In the genomic region with DNA sequence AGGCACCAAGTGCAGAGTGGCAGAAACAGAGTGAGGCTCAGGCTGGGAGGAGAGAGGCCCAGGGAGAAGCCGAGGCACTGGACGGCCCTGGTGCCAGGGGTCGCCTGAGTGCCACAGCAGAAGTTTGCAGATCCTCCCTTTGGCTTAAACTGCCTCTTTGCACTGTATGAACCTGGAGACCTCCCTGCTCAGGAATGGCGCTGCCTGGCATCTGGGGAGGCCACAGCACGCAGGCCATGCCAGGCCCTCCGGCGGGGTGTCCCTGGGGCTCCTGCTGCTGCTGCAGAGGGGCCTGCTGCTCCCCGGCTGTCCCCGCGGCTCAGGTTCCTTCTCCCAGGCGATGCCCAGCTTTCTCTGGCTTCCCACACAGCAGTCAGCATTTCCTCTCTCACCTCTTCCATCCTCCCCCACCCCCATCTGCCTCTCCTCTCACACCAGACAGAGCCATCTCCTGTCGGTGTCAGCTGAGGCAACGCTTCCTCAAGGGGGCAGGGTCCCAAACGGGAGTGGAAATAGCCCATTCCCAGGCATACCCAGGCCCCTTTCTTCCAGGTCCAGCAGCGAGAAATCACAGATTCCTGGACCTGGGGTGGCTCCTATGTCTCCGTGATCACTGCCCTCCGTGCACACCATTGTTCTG, we compare ENCODE assay signal across 3 cellular contexts.
TF ChIP-seq lines count a peak whose summit lies in the region.

No MANE protein-coding gene starts in this region.

TF ChIP-seq in SK-N-SH, 30 proteins besides CTCF, POLR2A, EP300 and RAD21 (continued from another document):
- no peak for TF ChIP-seq FOSL2 (IDR thresholded peaks at IDR 0.05; ENCODE audit: borderline replicate concordance, low read depth)
- TF ChIP-seq, protein P1, sequence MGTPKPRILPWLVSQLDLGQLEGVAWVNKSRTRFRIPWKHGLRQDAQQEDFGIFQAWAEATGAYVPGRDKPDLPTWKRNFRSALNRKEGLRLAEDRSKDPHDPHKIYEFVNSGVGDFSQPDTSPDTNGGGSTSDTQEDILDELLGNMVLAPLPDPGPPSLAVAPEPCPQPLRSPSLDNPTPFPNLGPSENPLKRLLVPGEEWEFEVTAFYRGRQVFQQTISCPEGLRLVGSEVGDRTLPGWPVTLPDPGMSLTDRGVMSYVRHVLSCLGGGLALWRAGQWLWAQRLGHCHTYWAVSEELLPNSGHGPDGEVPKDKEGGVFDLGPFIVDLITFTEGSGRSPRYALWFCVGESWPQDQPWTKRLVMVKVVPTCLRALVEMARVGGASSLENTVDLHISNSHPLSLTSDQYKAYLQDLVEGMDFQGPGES (IDR thresholded peaks at IDR 0.05; ENCODE audit: low read depth, low read length): no peak
- no peak for TF ChIP-seq TCF12 (IDR thresholded peaks at IDR 0.05)
- TF ChIP-seq JUND (IDR thresholded peaks at IDR 0.05): no peak
- no peak for TF ChIP-seq NRF1 (IDR thresholded peaks at IDR 0.05; ENCODE audit: low read depth, low read length)
- TF ChIP-seq, protein P2, sequence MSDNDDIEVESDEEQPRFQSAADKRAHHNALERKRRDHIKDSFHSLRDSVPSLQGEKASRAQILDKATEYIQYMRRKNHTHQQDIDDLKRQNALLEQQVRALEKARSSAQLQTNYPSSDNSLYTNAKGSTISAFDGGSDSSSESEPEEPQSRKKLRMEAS (IDR thresholded peaks at IDR 0.05; ENCODE audit: low read depth): no peak
- TF ChIP-seq, protein P3, sequence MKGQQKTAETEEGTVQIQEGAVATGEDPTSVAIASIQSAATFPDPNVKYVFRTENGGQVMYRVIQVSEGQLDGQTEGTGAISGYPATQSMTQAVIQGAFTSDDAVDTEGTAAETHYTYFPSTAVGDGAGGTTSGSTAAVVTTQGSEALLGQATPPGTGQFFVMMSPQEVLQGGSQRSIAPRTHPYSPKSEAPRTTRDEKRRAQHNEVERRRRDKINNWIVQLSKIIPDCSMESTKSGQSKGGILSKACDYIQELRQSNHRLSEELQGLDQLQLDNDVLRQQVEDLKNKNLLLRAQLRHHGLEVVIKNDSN (IDR thresholded peaks at IDR 0.05; ENCODE audit: borderline replicate concordance, low read depth): no peak
- TF ChIP-seq, protein P4, sequence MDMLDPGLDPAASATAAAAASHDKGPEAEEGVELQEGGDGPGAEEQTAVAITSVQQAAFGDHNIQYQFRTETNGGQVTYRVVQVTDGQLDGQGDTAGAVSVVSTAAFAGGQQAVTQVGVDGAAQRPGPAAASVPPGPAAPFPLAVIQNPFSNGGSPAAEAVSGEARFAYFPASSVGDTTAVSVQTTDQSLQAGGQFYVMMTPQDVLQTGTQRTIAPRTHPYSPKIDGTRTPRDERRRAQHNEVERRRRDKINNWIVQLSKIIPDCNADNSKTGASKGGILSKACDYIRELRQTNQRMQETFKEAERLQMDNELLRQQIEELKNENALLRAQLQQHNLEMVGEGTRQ (IDR thresholded peaks at IDR 0.05; ENCODE audit: borderline replicate concordance, low read depth, low read length): no peak
- TF ChIP-seq MEF2A (IDR thresholded peaks at IDR 0.05; ENCODE audit: borderline replicate concordance, low read depth): no peak
TF ChIP-seq in SK-N-SH: peak in this region for 0.

TF ChIP-seq in SK-N-SH treated with all-trans-retinoic acid at 6 μM for 48 hours, 23 proteins besides CTCF, POLR2A, EP300 and RAD21 (continued from another document and continues in another):
- TF ChIP-seq ISL1 (CRISPR knock-in tag; IDR thresholded peaks at IDR 0.05): no peak
- TF ChIP-seq OSR1 (CRISPR knock-in tag; IDR thresholded peaks at IDR 0.05): no peak
- TF ChIP-seq BACH2 (CRISPR knock-in tag; IDR thresholded peaks at IDR 0.05; ENCODE audit: borderline replicate concordance): no peak
- TF ChIP-seq GLIS3 (CRISPR knock-in tag; IDR thresholded peaks at IDR 0.05): no peak
- TF ChIP-seq, protein P5, sequence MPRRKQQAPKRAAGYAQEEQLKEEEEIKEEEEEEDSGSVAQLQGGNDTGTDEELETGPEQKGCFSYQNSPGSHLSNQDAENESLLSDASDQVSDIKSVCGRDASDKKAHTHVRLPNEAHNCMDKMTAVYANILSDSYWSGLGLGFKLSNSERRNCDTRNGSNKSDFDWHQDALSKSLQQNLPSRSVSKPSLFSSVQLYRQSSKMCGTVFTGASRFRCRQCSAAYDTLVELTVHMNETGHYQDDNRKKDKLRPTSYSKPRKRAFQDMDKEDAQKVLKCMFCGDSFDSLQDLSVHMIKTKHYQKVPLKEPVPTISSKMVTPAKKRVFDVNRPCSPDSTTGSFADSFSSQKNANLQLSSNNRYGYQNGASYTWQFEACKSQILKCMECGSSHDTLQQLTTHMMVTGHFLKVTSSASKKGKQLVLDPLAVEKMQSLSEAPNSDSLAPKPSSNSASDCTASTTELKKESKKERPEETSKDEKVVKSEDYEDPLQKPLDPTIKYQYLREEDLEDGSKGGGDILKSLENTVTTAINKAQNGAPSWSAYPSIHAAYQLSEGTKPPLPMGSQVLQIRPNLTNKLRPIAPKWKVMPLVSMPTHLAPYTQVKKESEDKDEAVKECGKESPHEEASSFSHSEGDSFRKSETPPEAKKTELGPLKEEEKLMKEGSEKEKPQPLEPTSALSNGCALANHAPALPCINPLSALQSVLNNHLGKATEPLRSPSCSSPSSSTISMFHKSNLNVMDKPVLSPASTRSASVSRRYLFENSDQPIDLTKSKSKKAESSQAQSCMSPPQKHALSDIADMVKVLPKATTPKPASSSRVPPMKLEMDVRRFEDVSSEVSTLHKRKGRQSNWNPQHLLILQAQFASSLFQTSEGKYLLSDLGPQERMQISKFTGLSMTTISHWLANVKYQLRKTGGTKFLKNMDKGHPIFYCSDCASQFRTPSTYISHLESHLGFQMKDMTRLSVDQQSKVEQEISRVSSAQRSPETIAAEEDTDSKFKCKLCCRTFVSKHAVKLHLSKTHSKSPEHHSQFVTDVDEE (CRISPR knock-in tag; IDR thresholded peaks at IDR 0.05): no peak
- no peak for TF ChIP-seq ZFP30 (CRISPR knock-in tag; IDR thresholded peaks at IDR 0.05)
- TF ChIP-seq PPARA (CRISPR knock-in tag; IDR thresholded peaks at IDR 0.05; ENCODE audit: borderline replicate concordance): no peak
- TF ChIP-seq ZNF8 (CRISPR knock-in tag; IDR thresholded peaks at IDR 0.05): no peak
- TF ChIP-seq, protein P6, sequence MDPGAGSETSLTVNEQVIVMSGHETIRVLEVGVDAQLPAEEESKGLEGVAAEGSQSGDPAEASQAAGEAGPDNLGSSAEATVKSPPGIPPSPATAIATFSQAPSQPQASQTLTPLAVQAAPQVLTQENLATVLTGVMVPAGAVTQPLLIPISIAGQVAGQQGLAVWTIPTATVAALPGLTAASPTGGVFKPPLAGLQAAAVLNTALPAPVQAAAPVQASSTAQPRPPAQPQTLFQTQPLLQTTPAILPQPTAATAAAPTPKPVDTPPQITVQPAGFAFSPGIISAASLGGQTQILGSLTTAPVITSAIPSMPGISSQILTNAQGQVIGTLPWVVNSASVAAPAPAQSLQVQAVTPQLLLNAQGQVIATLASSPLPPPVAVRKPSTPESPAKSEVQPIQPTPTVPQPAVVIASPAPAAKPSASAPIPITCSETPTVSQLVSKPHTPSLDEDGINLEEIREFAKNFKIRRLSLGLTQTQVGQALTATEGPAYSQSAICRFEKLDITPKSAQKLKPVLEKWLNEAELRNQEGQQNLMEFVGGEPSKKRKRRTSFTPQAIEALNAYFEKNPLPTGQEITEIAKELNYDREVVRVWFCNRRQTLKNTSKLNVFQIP (CRISPR knock-in tag; IDR thresholded peaks at IDR 0.05; ENCODE audit: borderline replicate concordance, low read depth): no peak
- no peak for TF ChIP-seq CSDC2 (CRISPR knock-in tag; IDR thresholded peaks at IDR 0.05)
- no peak for TF ChIP-seq ARNTL (CRISPR knock-in tag; IDR thresholded peaks at IDR 0.05; ENCODE audit: borderline replicate concordance, low read depth)
- TF ChIP-seq, protein P7, sequence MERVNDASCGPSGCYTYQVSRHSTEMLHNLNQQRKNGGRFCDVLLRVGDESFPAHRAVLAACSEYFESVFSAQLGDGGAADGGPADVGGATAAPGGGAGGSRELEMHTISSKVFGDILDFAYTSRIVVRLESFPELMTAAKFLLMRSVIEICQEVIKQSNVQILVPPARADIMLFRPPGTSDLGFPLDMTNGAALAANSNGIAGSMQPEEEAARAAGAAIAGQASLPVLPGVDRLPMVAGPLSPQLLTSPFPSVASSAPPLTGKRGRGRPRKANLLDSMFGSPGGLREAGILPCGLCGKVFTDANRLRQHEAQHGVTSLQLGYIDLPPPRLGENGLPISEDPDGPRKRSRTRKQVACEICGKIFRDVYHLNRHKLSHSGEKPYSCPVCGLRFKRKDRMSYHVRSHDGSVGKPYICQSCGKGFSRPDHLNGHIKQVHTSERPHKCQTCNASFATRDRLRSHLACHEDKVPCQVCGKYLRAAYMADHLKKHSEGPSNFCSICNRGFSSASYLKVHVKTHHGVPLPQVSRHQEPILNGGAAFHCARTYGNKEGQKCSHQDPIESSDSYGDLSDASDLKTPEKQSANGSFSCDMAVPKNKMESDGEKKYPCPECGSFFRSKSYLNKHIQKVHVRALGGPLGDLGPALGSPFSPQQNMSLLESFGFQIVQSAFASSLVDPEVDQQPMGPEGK (CRISPR knock-in tag; IDR thresholded peaks at IDR 0.05; ENCODE audit: borderline replicate concordance): no peak

TF ChIP-seq in WTC11, 78 proteins besides CTCF, POLR2A, EP300 and RAD21 (continued from another document and continues in another):
- no peak for TF ChIP-seq PRRX2 (CRISPR knock-in tag; IDR thresholded peaks at IDR 0.05)
- TF ChIP-seq FOXP1 (CRISPR knock-in tag; IDR thresholded peaks at IDR 0.05; ENCODE audit: borderline replicate concordance): no peak
- TF ChIP-seq, protein P8, sequence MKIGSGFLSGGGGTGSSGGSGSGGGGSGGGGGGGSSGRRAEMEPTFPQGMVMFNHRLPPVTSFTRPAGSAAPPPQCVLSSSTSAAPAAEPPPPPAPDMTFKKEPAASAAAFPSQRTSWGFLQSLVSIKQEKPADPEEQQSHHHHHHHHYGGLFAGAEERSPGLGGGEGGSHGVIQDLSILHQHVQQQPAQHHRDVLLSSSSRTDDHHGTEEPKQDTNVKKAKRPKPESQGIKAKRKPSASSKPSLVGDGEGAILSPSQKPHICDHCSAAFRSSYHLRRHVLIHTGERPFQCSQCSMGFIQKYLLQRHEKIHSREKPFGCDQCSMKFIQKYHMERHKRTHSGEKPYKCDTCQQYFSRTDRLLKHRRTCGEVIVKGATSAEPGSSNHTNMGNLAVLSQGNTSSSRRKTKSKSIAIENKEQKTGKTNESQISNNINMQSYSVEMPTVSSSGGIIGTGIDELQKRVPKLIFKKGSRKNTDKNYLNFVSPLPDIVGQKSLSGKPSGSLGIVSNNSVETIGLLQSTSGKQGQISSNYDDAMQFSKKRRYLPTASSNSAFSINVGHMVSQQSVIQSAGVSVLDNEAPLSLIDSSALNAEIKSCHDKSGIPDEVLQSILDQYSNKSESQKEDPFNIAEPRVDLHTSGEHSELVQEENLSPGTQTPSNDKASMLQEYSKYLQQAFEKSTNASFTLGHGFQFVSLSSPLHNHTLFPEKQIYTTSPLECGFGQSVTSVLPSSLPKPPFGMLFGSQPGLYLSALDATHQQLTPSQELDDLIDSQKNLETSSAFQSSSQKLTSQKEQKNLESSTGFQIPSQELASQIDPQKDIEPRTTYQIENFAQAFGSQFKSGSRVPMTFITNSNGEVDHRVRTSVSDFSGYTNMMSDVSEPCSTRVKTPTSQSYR (CRISPR knock-in tag; IDR thresholded peaks at IDR 0.05): peak; percentile 88
- TF ChIP-seq TP53 (CRISPR knock-in tag; IDR thresholded peaks at IDR 0.05): peak; percentile 48; the same call in 1 of the 2 replicates
- no peak for TF ChIP-seq GRHL2 (CRISPR knock-in tag; IDR thresholded peaks at IDR 0.05; ENCODE audit: insufficient replicate concordance, severe bottlenecking)
- TF ChIP-seq JAZF1 (CRISPR knock-in tag; IDR thresholded peaks at IDR 0.05): no peak
- no peak for TF ChIP-seq NFATC4 (CRISPR knock-in tag; IDR thresholded peaks at IDR 0.05)
- no peak for TF ChIP-seq OVOL2 (CRISPR knock-in tag; IDR thresholded peaks at IDR 0.05; ENCODE audit: borderline replicate concordance)
- TF ChIP-seq, protein P9, sequence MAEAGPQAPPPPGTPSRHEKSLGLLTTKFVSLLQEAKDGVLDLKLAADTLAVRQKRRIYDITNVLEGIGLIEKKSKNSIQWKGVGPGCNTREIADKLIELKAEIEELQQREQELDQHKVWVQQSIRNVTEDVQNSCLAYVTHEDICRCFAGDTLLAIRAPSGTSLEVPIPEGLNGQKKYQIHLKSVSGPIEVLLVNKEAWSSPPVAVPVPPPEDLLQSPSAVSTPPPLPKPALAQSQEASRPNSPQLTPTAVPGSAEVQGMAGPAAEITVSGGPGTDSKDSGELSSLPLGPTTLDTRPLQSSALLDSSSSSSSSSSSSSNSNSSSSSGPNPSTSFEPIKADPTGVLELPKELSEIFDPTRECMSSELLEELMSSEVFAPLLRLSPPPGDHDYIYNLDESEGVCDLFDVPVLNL (CRISPR knock-in tag; IDR thresholded peaks at IDR 0.05; ENCODE audit: borderline replicate concordance, low read depth): no peak
- TF ChIP-seq, protein P10, sequence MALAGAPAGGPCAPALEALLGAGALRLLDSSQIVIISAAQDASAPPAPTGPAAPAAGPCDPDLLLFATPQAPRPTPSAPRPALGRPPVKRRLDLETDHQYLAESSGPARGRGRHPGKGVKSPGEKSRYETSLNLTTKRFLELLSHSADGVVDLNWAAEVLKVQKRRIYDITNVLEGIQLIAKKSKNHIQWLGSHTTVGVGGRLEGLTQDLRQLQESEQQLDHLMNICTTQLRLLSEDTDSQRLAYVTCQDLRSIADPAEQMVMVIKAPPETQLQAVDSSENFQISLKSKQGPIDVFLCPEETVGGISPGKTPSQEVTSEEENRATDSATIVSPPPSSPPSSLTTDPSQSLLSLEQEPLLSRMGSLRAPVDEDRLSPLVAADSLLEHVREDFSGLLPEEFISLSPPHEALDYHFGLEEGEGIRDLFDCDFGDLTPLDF (CRISPR knock-in tag; IDR thresholded peaks at IDR 0.05): no peak
- TF ChIP-seq TCF7 (CRISPR knock-in tag; IDR thresholded peaks at IDR 0.05; ENCODE audit: low read depth): no peak
- peak; percentile 73; the same call in 1 of the 2 replicates for TF ChIP-seq ZBTB21 (CRISPR knock-in tag; IDR thresholded peaks at IDR 0.05; ENCODE audit: borderline replicate concordance)
- 0 out of 2 replicates have a peak, but pooled peaks have one; percentile 58 for TF ChIP-seq EMX1 (CRISPR knock-in tag; IDR thresholded peaks at IDR 0.05)
- no peak for TF ChIP-seq MXD4 (CRISPR knock-in tag; IDR thresholded peaks at IDR 0.05; ENCODE audit: borderline replicate concordance)
- 0 out of 2 replicates have a peak, but pooled peaks have one; percentile 26 for TF ChIP-seq FOXK1 (CRISPR knock-in tag; IDR thresholded peaks at IDR 0.05)
- no peak; the same call in 1 of the 2 replicates for TF ChIP-seq ZNF138 (CRISPR knock-in tag; conservative IDR thresholded peaks at IDR 0.05)
- TF ChIP-seq ATF1 (CRISPR knock-in tag; IDR thresholded peaks at IDR 0.05): no peak
- TF ChIP-seq, protein P11, sequence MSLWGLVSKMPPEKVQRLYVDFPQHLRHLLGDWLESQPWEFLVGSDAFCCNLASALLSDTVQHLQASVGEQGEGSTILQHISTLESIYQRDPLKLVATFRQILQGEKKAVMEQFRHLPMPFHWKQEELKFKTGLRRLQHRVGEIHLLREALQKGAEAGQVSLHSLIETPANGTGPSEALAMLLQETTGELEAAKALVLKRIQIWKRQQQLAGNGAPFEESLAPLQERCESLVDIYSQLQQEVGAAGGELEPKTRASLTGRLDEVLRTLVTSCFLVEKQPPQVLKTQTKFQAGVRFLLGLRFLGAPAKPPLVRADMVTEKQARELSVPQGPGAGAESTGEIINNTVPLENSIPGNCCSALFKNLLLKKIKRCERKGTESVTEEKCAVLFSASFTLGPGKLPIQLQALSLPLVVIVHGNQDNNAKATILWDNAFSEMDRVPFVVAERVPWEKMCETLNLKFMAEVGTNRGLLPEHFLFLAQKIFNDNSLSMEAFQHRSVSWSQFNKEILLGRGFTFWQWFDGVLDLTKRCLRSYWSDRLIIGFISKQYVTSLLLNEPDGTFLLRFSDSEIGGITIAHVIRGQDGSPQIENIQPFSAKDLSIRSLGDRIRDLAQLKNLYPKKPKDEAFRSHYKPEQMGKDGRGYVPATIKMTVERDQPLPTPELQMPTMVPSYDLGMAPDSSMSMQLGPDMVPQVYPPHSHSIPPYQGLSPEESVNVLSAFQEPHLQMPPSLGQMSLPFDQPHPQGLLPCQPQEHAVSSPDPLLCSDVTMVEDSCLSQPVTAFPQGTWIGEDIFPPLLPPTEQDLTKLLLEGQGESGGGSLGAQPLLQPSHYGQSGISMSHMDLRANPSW (CRISPR knock-in tag; conservative IDR thresholded peaks at IDR 0.05; ENCODE audit: low read depth): no peak
- no peak for TF ChIP-seq ZNF219 (CRISPR knock-in tag; IDR thresholded peaks at IDR 0.05; ENCODE audit: borderline replicate concordance)
- TF ChIP-seq ETV6 (CRISPR knock-in tag; IDR thresholded peaks at IDR 0.05): peak; percentile 63; the same call in 1 of the 2 replicates
